8 cellular contexts compared by ENCODE assay signal in genomic region chr3:169812844-169813677, GRCh38. TPM values are rescaled to one million over a fixed set of nuclear protein-coding genes. Genes with fewer than 3 reads are reported as not detected.
DNase-seq lines count a peak whose midpoint lies in the region; ATAC-seq and TF ChIP-seq lines count a peak whose summit lies in the region.

A gene with protein sequence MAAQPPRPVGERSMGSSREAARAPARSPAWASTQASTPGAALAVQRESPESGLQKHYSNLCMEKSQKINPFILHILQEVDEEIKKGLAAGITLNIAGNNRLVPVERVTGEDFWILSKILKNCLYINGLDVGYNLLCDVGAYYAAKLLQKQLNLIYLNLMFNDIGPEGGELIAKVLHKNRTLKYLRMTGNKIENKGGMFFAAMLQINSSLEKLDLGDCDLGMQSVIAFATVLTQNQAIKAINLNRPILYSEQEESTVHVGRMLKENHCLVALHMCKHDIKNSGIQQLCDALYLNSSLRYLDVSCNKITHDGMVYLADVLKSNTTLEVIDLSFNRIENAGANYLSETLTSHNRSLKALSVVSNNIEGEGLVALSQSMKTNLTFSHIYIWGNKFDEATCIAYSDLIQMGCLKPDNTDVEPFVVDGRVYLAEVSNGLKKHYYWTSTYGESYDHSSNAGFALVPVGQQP (minus strand): TSS chr3:169812904. CDS start chr3:169812548, 356 bp downstream.
Gene LRRIQ4, plus strand, starts transcription at chr3:169812870. Its CDS starts 9,052 bp downstream, at chr3:169821922.

- H3K4me1 ChIP-seq in esophagus muscularis mucosa (peaks cover 15 to 38% (median 35%) of the 10 kb centered on the region in 4 donors), muscle layer of duodenum (ENCODE audit: control insufficient read depth in 1 of 2, insufficient read depth in 2 of 2, low read length in 2 of 2) (peaks cover 0 to 20% of the 10 kb centered on the region in 2 donors)

- H3K36me3 ChIP-seq in esophagus muscularis mucosa (no peaks in the 10 kb centered on the region), muscle layer of duodenum (ENCODE audit: control insufficient read depth in 1 of 2, insufficient read depth in 2 of 2, low read length in 2 of 2) (no peaks in the 10 kb centered on the region)

- intact Hi-C loops in esophagus muscularis mucosa (cut with DNase I): no loop called here

- H3K4me3 ChIP-seq in esophagus muscularis mucosa: peak within 1 kb of the TSS; percentile 70 to 83 (median 76)
- H3K4me3 ChIP-seq in muscle layer of duodenum (ENCODE audit: low read depth in 1 of 2, low read length in 2 of 2): peak within 1 kb of the TSS; percentile 66 to 86

- DNase-seq in AG08395 (ENCODE audit: low spot score) (peak; percentile 80), NCI-H774 (lab: John Stamatoyannopoulos, UW) (peak; percentile 96), esophagus muscularis mucosa (ENCODE audit: extremely low spot score) (no peak)
- peak; percentile 39 for DNase-seq in activated CD8-positive, alpha-beta memory T cell treated with anti-CD3 and anti-CD28 coated beads, Interleukin-2, amount 50 U/mL, for 1 hour (ENCODE audit: extremely low read depth)
- peak; percentile 47 to 79 for DNase-seq in stimulated activated CD8-positive, alpha-beta memory T cell treated with anti-CD3 and anti-CD28 coated beads, Interleukin-7, amount 100 ng/mL, for 48 hours (ENCODE audit: extremely low read depth in 1 of 2, low read depth in 1 of 2)

- H3K27me3 ChIP-seq in esophagus muscularis mucosa (no peaks in the 10 kb centered on the region), muscle layer of duodenum (ENCODE audit: low read depth, low read length) (no peaks in the 10 kb centered on the region)

- no peak for TF ChIP-seq EP300 in esophagus muscularis mucosa (IDR thresholded peaks at IDR 0.05)

- no peak for TF ChIP-seq CTCF in esophagus muscularis mucosa (IDR thresholded peaks at IDR 0.05)

- ATAC-seq in GM19025 (IDR thresholded peaks at IDR 0.05; ENCODE audit: low read depth, unreplicated experiment): peak; percentile 28
- peak; percentile 67 for ATAC-seq in HG03378 (IDR thresholded peaks at IDR 0.05; ENCODE audit: unreplicated experiment)

- H3K9me3 ChIP-seq in esophagus muscularis mucosa (no peaks in the 10 kb centered on the region), muscle layer of duodenum (ENCODE audit: control insufficient read depth in 1 of 2, low read length in 2 of 2) (peaks cover 0 to 5% of the 10 kb centered on the region in 2 donors)

- no peak for TF ChIP-seq POLR2A in esophagus muscularis mucosa (IDR thresholded peaks at IDR 0.05; ENCODE audit: low read depth)

- H3K27ac ChIP-seq in esophagus muscularis mucosa (replicated peaks in 1 of 4) (peak within 1 kb of the TSS; percentile 75 to 84 (median 81)), muscle layer of duodenum (ENCODE audit: low read length) (peak within 1 kb of the TSS; percentile 19)

- WGBS in esophagus muscularis mucosa: 39% methylated on average over 20 of the region's 20 CpGs

RNA-seq across cellular contexts. Expression of the first gene that starts in this region (rescaled TPM):
- 1 to 10 TPM; 2.0 to 2.9 (median 2.2) TPM for total RNA-seq in esophagus muscularis mucosa

RNA-seq across cellular contexts. Expression of gene LRRIQ4, which starts in this region (rescaled TPM):
- under 1 TPM in 1 of 4 donors, not detected in 3; 0.23 TPM for total RNA-seq in esophagus muscularis mucosa
